ENCODE assay signal across 14 cellular contexts in genomic region chr10:96325719-96326373, GRCh38. TPM values are rescaled to one million over a fixed set of nuclear protein-coding genes. Genes with fewer than 3 reads are reported as not detected.
A peak's percentile ranks its signal among the peaks of the same experiment; 100 is the strongest.
DNase-seq lines count a peak whose midpoint lies in the region; ATAC-seq and TF ChIP-seq lines count a peak whose summit lies in the region.
"Had no signal": no experiment of that assay in that cellular context is flagged by ENCODE, and none has a peak within 500 bp of the region (broad histone marks: within the 10 kb centered on the region; RNA-seq: fewer than 3 reads in every experiment).

No MANE protein-coding gene starts in this region.

- no peaks in the 10 kb centered on the region for H3K4me1 ChIP-seq in uterus
- H3K4me1 ChIP-seq: heart left ventricle had no signal

- peak; percentile 98 for ATAC-seq in GM18511 (IDR thresholded peaks at IDR 0.05; ENCODE audit: unreplicated experiment)
- peak; percentile 94 for ATAC-seq in GM19438 (IDR thresholded peaks at IDR 0.05; ENCODE audit: low read depth, unreplicated experiment)
- ATAC-seq in HG02852 (IDR thresholded peaks at IDR 0.05; ENCODE audit: unreplicated experiment), result peak; percentile 96
- ATAC-seq in HG03521 (IDR thresholded peaks at IDR 0.05; ENCODE audit: unreplicated experiment), result peak; percentile 89
- ATAC-seq: heart left ventricle had no signal

- no peak for TF ChIP-seq CTCF in uterus (IDR thresholded peaks at IDR 0.05)

- H3K9me3 ChIP-seq in uterus, result no peaks in the 10 kb centered on the region
- H3K9me3 ChIP-seq: heart left ventricle had no signal

- no peak overlapping the region for H3K27ac ChIP-seq in uterus
- H3K27ac ChIP-seq: heart left ventricle had no signal

- no peak overlapping the region for H3K4me3 ChIP-seq in uterus
- H3K4me3 ChIP-seq: heart left ventricle had no signal

- TF ChIP-seq POLR2A in uterus (IDR thresholded peaks at IDR 0.05), result no peak

- no peaks in the 10 kb centered on the region for H3K36me3 ChIP-seq in uterus
- H3K36me3 ChIP-seq: heart left ventricle had no signal

- intact Hi-C loops in uterus (cut with DNase I; ENCODE audit: low total_unique reads), result no loop called here

- no peaks in the 10 kb centered on the region for H3K27me3 ChIP-seq in uterus

- DNase-seq in NCI-H82 (lab: John Stamatoyannopoulos, UW) (no peak), uterus (no peak), NCI-H1417 (lab: John Stamatoyannopoulos, UW) (no peak), DMS 273 (lab: John Stamatoyannopoulos, UW; ENCODE audit: unreplicated experiment) (no peak)
- DNase-seq: COR-L47, heart left ventricle, Karpas-422, SHP77 treated with DMSO at 0.1 percent for 48 hours had no signal

RNA-seq across cellular contexts. Expression of gene DNTT, which starts 21.6 kb away (rescaled TPM):
- total RNA-seq in uterus, result under 1 TPM in 1 of 4 donors, not detected in 3; 0.28 TPM
- total RNA-seq: heart left ventricle, mesenteric fat pad, urinary bladder had no signal

RNA-seq across cellular contexts. Expression of gene OPALIN, which starts 33.0 kb away (rescaled TPM):
- total RNA-seq in uterus, result not detected
- total RNA-seq: mesenteric fat pad, urinary bladder had no signal

RNA-seq across cellular contexts. Expression of gene BLNK, which starts 54.5 kb away (rescaled TPM):
- 1 to 10 TPM in 2 of 4 donors, under 1 TPM in 1, not detected in 1; 0.67 to 3.9 (median 1.8) TPM for total RNA-seq in uterus
